In the genomic region with DNA sequence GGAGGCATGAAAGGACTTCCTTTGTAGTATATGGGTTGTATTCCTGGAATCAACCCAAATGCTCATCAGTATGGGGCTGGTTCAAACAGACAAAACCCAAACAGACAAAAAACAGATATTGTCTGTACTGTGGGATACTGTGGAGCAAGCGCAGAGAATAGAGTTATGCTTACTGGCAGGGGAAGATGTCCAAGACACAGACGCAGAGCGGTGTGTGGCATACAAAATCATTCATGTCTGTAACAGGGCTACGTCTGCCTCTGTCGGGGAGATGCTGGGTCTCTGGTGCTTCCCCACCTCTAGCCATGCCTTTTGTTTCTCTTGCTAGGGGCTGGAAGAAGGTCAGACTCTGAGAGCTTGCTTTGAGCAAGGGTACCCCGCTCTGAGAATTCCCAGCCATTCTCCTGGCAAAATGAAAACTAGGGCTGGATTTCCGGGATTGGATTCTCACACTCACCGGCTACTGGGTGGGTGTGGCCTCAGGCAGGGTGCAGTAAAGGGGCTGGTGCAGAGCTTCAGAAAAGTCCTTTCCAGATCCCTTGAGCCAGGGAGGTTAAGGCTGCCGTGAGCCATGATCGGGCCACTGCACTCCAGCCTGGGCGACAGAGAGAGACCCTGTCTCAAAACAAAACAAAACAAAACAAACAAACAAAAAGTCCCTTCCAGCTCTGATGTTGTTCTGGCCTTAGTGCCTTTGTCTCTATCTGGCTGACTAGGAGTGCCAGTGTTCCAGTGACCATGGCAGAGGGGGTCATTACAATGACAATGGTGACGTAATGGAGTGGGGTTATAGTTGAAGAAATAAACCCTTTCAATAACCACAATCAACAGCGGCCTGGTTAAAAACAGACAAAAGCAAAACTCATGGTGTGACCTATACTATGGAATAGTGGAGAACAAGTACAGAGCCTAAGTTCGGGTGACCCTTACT, we compare ENCODE assay signal across 9 cellular contexts.
A peak's percentile ranks its signal among the peaks of the same experiment; 100 is the strongest.
DNase-seq lines count a peak whose midpoint lies in the region; ATAC-seq and TF ChIP-seq lines count a peak whose summit lies in the region.
"Had no signal": no experiment of that assay in that cellular context is flagged by ENCODE, and none has a peak within 500 bp of the region (broad histone marks: within the 10 kb centered on the region; RNA-seq: fewer than 3 reads in every experiment).

No MANE protein-coding gene starts in this region.

- H3K36me3 ChIP-seq in endocrine pancreas (ENCODE audit: control insufficient read depth, insufficient read depth, low read length) = no peaks in the 10 kb centered on the region

- peak; percentile 27 for DNase-seq in EH (ENCODE audit: low read depth)
- peak; percentile 3 for DNase-seq in NCI-H2196 treated with DMSO at 0.1 percent for 48 hours (lab: John Stamatoyannopoulos, UW; ENCODE audit: unreplicated experiment)
- peak; percentile 80 for DNase-seq in nephron progenitor cell
- no peak for DNase-seq in stimulated activated naive CD4-positive, alpha-beta T cell treated with Interleukin-2 at 50 U/mL for 16 hours (lab: John Stamatoyannopoulos, UW)
- DNase-seq in GM10266 (ENCODE audit: extremely low spot score) = no peak
- no peak for DNase-seq in T-helper 9 cell

- H3K4me1 Mint-ChIP-seq in nephron progenitor cell = peaks cover 27% of the 10 kb centered on the region

- H3K27me3 Mint-ChIP-seq in nephron progenitor cell (ENCODE audit: low read depth, poor library complexity) = peaks cover 58% of the 10 kb centered on the region

- no peaks in the 10 kb centered on the region for H3K36me3 Mint-ChIP-seq in nephron progenitor cell (ENCODE audit: low read depth)

- no peak for TF ChIP-seq CTCF in nephron progenitor cell (IDR thresholded peaks at IDR 0.05)
- no peak for TF ChIP-seq CTCF in GM10266 (IDR thresholded peaks at IDR 0.05; ENCODE audit: control insufficient read depth, insufficient read depth, low read depth, missing control alignments)

- H3K4me1 ChIP-seq in endocrine pancreas (ENCODE audit: control insufficient read depth, insufficient read depth, low read length) = no peaks in the 10 kb centered on the region

- H3K27ac Mint-ChIP-seq in nephron progenitor cell = no peak overlapping the region

- no peak overlapping the region for H3K4me3 Mint-ChIP-seq in nephron progenitor cell

- no peak overlapping the region for H3K9ac ChIP-seq in endocrine pancreas (ENCODE audit: control insufficient read depth, insufficient read depth, low read length)

- ATAC-seq in HG03565 (IDR thresholded peaks at IDR 0.05; ENCODE audit: unreplicated experiment) = no peak

- no peaks in the 10 kb centered on the region for H3K9me3 ChIP-seq in endocrine pancreas (ENCODE audit: control insufficient read depth, low read length)

- peak overlapping the region; percentile 42 for H3K4me3 ChIP-seq in endocrine pancreas (ENCODE audit: control insufficient read depth, insufficient read depth, low read length)
- H3K4me3 ChIP-seq: PC-9 had no signal

- no peaks in the 10 kb centered on the region for H3K27me3 ChIP-seq in endocrine pancreas (ENCODE audit: control insufficient read depth, insufficient read depth, low read length)

- H3K9me3 Mint-ChIP-seq in nephron progenitor cell = no peaks in the 10 kb centered on the region

Comparison
In these comparisons a context has a peak if more than half of its experiments do, and no peak if none do; other contexts are left out.
1. DNase-seq: peak in EH (single experiment), NCI-H2196 treated with DMSO at 0.1 percent for 48 hours (single experiment) and nephron progenitor cell (single experiment); none in stimulated activated naive CD4-positive, alpha-beta T cell treated with Interleukin-2 at 50 U/mL for 16 hours (single experiment), GM10266 (single experiment) and T-helper 9 cell (single experiment).